ENCODE assay signal across 23 cellular contexts in genomic region chr2:110868971-110869370, GRCh38.
"Had no signal": no experiment of that assay in that cellular context is flagged by ENCODE, and none has a peak within 500 bp of the region (broad histone marks: within the 10 kb centered on the region; RNA-seq: fewer than 3 reads in every experiment).

No MANE protein-coding gene starts in this region.

- H3K4me3 Mint-ChIP-seq: mesothelial cell of epicardium; naive B cell; neural crest cell; stimulated activated memory B cell treated with anti-CD40 and anti-IgM and Interleukin-4, amounts not matched to agents 10 μg/mL and 1 μg/mL and 100 μg/mL, for 72 hours had no signal

- H3K27me3 ChIP-seq: gastrocnemius medialis, left lung, right atrium auricular region, sigmoid colon, tibial nerve, upper lobe of right lung, vagina had no signal

- H3K36me3 Mint-ChIP-seq: mesothelial cell of epicardium; naive B cell; natural killer cell treated with Interleukin-12 subunit alpha and Interleukin-12 subunit beta and Interleukin-15 and Interleukin-18, amount 100 ng/mL, for 72 hours; stimulated activated memory B cell treated with anti-CD40 and anti-IgM and Interleukin-4, amounts not matched to agents 10 μg/mL and 1 μg/mL and 100 μg/mL, for 72 hours had no signal

- H3K4me1 Mint-ChIP-seq: naive B cell had no signal

- H3K27ac ChIP-seq: dorsolateral prefrontal cortex, gastrocnemius medialis, left lung, prostate gland, right atrium auricular region, sigmoid colon, thoracic aorta, tibial nerve, upper lobe of right lung, vagina had no signal

- H3K36me3 ChIP-seq: gastrocnemius medialis, left lung, prostate gland, right atrium auricular region, sigmoid colon, thoracic aorta, tibial nerve, upper lobe of right lung, vagina had no signal

- H3K9me3 Mint-ChIP-seq: mesothelial cell of epicardium; naive B cell; natural killer cell treated with Interleukin-12 subunit alpha and Interleukin-12 subunit beta and Interleukin-15 and Interleukin-18, amount 100 ng/mL, for 72 hours; neural crest cell; stimulated activated memory B cell treated with anti-CD40 and anti-IgM and Interleukin-4, amounts not matched to agents 10 μg/mL and 1 μg/mL and 100 μg/mL, for 72 hours had no signal

- H3K4me3 ChIP-seq: dorsolateral prefrontal cortex, gastrocnemius medialis, left lung, mucosa of descending colon, prostate gland, right atrium auricular region, sigmoid colon, thoracic aorta, tibial nerve, upper lobe of right lung, vagina had no signal

- FAIRE-seq: kidney had no signal

- DNase-seq: cortex of kidney; dorsolateral prefrontal cortex; effector CD4-positive, alpha-beta T cell; gastrocnemius medialis; left cardiac atrium; left lung; mucosa of descending colon; naive B cell; sigmoid colon; stimulated activated CD4-positive, alpha-beta T cell treated with anti-CD3 and anti-CD28 coated beads, Interleukin-2, amount 100 ng/mL, for 24 hours; stimulated activated CD4-positive, alpha-beta T cell treated with anti-CD3 and anti-CD28 coated beads, Interleukin-4, amount 100 ng/mL, for 4 hours; stimulated activated naive CD8-positive, alpha-beta T cell treated with anti-CD3 and anti-CD28 coated beads, Interleukin-15, Interleukin-2, amounts not matched to agents 100 U/mL and 50 U/mL, for 24 hours; upper lobe of right lung had no signal

- ATAC-seq: gastrocnemius medialis; natural killer cell treated with Interleukin-12 subunit alpha and Interleukin-12 subunit beta and Interleukin-15 and Interleukin-18, amount 100 ng/mL, for 72 hours; stimulated activated memory B cell treated with anti-CD40 and anti-IgM and Interleukin-4, amounts not matched to agents 10 μg/mL and 1 μg/mL and 100 μg/mL, for 72 hours; stimulated activated naive CD8-positive, alpha-beta T cell treated with anti-CD3 and anti-CD28 coated beads, Interleukin-15, Interleukin-2, amounts not matched to agents 100 U/mL and 50 U/mL, for 24 hours had no signal

- H3K27ac Mint-ChIP-seq: mesothelial cell of epicardium; naive B cell; stimulated activated memory B cell treated with anti-CD40 and anti-IgM and Interleukin-4, amounts not matched to agents 10 μg/mL and 1 μg/mL and 100 μg/mL, for 72 hours had no signal

- H3K4me1 ChIP-seq: gastrocnemius medialis, left lung, prostate gland, right atrium auricular region, sigmoid colon, tibial nerve, upper lobe of right lung, vagina had no signal

- H3K9me3 ChIP-seq: gastrocnemius medialis, left lung, mucosa of descending colon, prostate gland, right atrium auricular region, sigmoid colon, thoracic aorta, tibial nerve, upper lobe of right lung, vagina had no signal
